12 cellular contexts compared by ENCODE assay signal in the genomic region with DNA sequence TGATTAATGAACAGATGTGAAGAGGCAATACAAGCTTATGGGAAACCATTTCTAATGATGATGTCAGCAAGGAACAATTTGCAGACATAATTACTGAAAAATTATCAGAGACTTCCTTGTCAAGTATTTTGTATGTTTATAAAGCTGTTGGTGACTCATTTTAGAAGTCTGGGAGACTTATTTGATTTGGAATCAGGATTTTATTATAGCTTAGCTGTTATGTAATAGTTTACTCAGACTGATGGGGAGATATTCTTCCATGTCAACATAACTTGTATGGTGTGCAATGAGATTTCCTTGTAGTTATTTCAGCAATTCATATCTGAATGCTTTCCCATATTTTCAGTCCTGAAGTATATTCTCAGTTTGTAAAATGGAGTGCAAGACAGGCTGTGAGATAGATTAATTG.
DNase-seq lines count a peak whose midpoint lies in the region; TF ChIP-seq lines count a peak whose summit lies in the region.
"Had no signal": no experiment of that assay in that cellular context is flagged by ENCODE, and none has a peak within 500 bp of the region (broad histone marks: within the 10 kb centered on the region; RNA-seq: fewer than 3 reads in every experiment).

No MANE protein-coding gene starts in this region.

- POLR2A ChIA-PET in AG04450 (lab: Yijun Ruan, JAX) = interaction anchor here (1.7 kb wide), 1 partner anchor 136 kb away, joined by 7 read pairs; a partner anchor contains a TSS

- H3K4me3 ChIP-seq in AG04450 (ENCODE audit: low read depth, low read length) (no peak overlapping the region), mesodermal cell (ENCODE audit: extremely low read depth, insufficient read depth, low read length, poor library complexity, severe bottlenecking) (no peak overlapping the region)
- H3K4me3 ChIP-seq: BLaER1 had no signal

- H3K9me3 ChIP-seq in AG04450 (ENCODE audit: control insufficient read depth, insufficient read depth, low read length) = no peaks in the 10 kb centered on the region
- peaks cover 7% of the 10 kb centered on the region for H3K9me3 ChIP-seq in mesodermal cell (ENCODE audit: control insufficient read depth, low read length)
- H3K9me3 ChIP-seq: BLaER1 had no signal

- no peak for TF ChIP-seq CTCF in AG04450 (IDR thresholded peaks at IDR 0.05; ENCODE audit: low read depth, low read length)

- CTCF ChIA-PET in AG04450 (lab: Charles Lee) = interaction anchor here (0.5 kb wide), 1 partner anchor 93 kb away, joined by 5 read pairs; no protein-coding TSS in a partner anchor

- no peaks in the 10 kb centered on the region for H3K36me3 ChIP-seq in mesodermal cell (ENCODE audit: control insufficient read depth, insufficient read depth, low read length)
- H3K36me3 ChIP-seq: BLaER1 had no signal

- DNase-seq in AG04450 (ENCODE audit: low read depth, low spot score) = peak; percentile 63
- peak; percentile 40 for DNase-seq in NCI-H69 (lab: John Stamatoyannopoulos, UW)
- DNase-seq in epithelial cell of prostate (ENCODE audit: low read depth, low spot score) = peak; percentile 82
- DNase-seq in NCI-H510A treated with DMSO at 0.1 percent for 48 hours (lab: John Stamatoyannopoulos, UW) = no peak
- no peak for DNase-seq in substantia nigra (lab: John Stamatoyannopoulos, UW)
- no peak for DNase-seq in GM19240 (ENCODE audit: insufficient read length, low spot score)
- DNase-seq in foreskin melanocyte = no peak
- DNase-seq: activated effector memory CD4-positive, alpha-beta T cell treated with anti-CD3 and anti-CD28 coated beads, Interleukin-2, amount 50 U/mL, for 16 hours; effector CD8-positive, alpha-beta T cell had no signal

- no peak overlapping the region for H3K27ac ChIP-seq in AG04450 (ENCODE audit: low read depth, low read length)
- H3K27ac ChIP-seq in epithelial cell of prostate = peak overlapping the region; percentile 86
- peak overlapping the region; percentile 86 for H3K27ac ChIP-seq in mesodermal cell (ENCODE audit: low read depth, low read length, severe bottlenecking)
- H3K27ac ChIP-seq in substantia nigra (ENCODE audit: low read depth, low read length, poor library complexity, severe bottlenecking) = no peak overlapping the region
- H3K27ac ChIP-seq: BLaER1, KMS-11 had no signal

- peaks cover 37% of the 10 kb centered on the region for H3K4me1 ChIP-seq in mesodermal cell (ENCODE audit: control insufficient read depth, insufficient read depth, low read length, poor library complexity, severe bottlenecking)
- H3K4me1 ChIP-seq: BLaER1 had no signal

- H3K27me3 ChIP-seq in AG04450 (ENCODE audit: control insufficient read depth, insufficient read depth, low read length) = no peaks in the 10 kb centered on the region
- H3K27me3 ChIP-seq: BLaER1 had no signal

Comparison
In these comparisons a context has a peak if more than half of its experiments do, and no peak if none do; other contexts are left out.
1. DNase-seq: peak in AG04450 (single experiment), NCI-H69 (single experiment) and epithelial cell of prostate (single experiment); none in NCI-H510A treated with DMSO at 0.1 percent for 48 hours (single experiment), substantia nigra (0 of 49), GM19240 (single experiment) and foreskin melanocyte (single experiment).
2. H3K27ac ChIP-seq: peak in epithelial cell of prostate (single experiment) and mesodermal cell (single experiment); none in AG04450 (single experiment) and substantia nigra (single experiment).